ENCODE assay signal across 18 cellular contexts in genomic region chr10:59587756-59588140, GRCh38.
"Had no signal": no experiment of that assay in that cellular context is flagged by ENCODE, and none has a peak within 500 bp of the region (broad histone marks: within the 10 kb centered on the region; RNA-seq: fewer than 3 reads in every experiment).

No MANE protein-coding gene starts in this region.

- H3K27ac Mint-ChIP-seq: dendritic cell treated with granulocyte-macrophage colony-stimulating factor and Interleukin-4, amounts not matched to agents 40 ng/mL and 50 ng/mL, for 4 days; effector memory CD8-positive, alpha-beta T cell; natural killer cell treated with Interleukin-12 subunit alpha and Interleukin-12 subunit beta and Interleukin-15 and Interleukin-18, amount 100 ng/mL, for 72 hours; neural progenitor cell had no signal

- H3K27ac ChIP-seq: gastrocnemius medialis, heart right ventricle, left lung, lower lobe of right lung, neural progenitor cell, ovary, right atrium auricular region, suprapubic skin, tibial nerve had no signal

- H3K4me1 Mint-ChIP-seq: neural progenitor cell had no signal

- H3K9me3 ChIP-seq: gastrocnemius medialis, heart right ventricle, left lung, lower lobe of right lung, ovary, right atrium auricular region, suprapubic skin, tibial nerve had no signal

- H3K9ac ChIP-seq: neural progenitor cell had no signal

- H3K36me3 ChIP-seq: gastrocnemius medialis, heart right ventricle, left lung, lower lobe of right lung, neural progenitor cell, ovary, right atrium auricular region, suprapubic skin, tibial nerve had no signal

- H3K27me3 ChIP-seq: gastrocnemius medialis, heart right ventricle, left lung, neural progenitor cell, ovary, right atrium auricular region, suprapubic skin, tibial nerve had no signal

- H3K36me3 Mint-ChIP-seq: natural killer cell treated with Interleukin-12 subunit alpha and Interleukin-12 subunit beta and Interleukin-15 and Interleukin-18, amount 100 ng/mL, for 72 hours; neural progenitor cell had no signal

- H3K4me3 Mint-ChIP-seq: dendritic cell treated with granulocyte-macrophage colony-stimulating factor and Interleukin-4, amounts not matched to agents 40 ng/mL and 50 ng/mL, for 4 days; effector memory CD8-positive, alpha-beta T cell; natural killer cell treated with Interleukin-12 subunit alpha and Interleukin-12 subunit beta and Interleukin-15 and Interleukin-18, amount 100 ng/mL, for 72 hours; neural progenitor cell had no signal

- H3K4me3 ChIP-seq: gastrocnemius medialis, heart right ventricle, left lung, lower lobe of right lung, neural progenitor cell, ovary, right atrium auricular region, suprapubic skin, tibial nerve had no signal

- DNase-seq: effector memory CD8-positive, alpha-beta T cell; gastrocnemius medialis; heart right ventricle; hypothalamus; left lung; lower lobe of right lung; mesenchymal stem cell; midbrain; ovary; small intestine; stimulated activated CD4-positive, alpha-beta T cell treated with anti-CD3 and anti-CD28 coated beads, Interleukin-12 subunit alpha, Interleukin-12 subunit beta, amount 100 ng/mL, for 4 hours; stimulated activated naive CD8-positive, alpha-beta T cell treated with anti-CD3 and anti-CD28 coated beads, Interleukin-15, Interleukin-2, amounts not matched to agents 100 U/mL and 50 U/mL, for 24 hours had no signal

- ATAC-seq: effector memory CD8-positive, alpha-beta T cell; gastrocnemius medialis; heart right ventricle; left lung; lower lobe of right lung; stimulated activated naive CD8-positive, alpha-beta T cell treated with anti-CD3 and anti-CD28 coated beads, Interleukin-15, Interleukin-2, amounts not matched to agents 100 U/mL and 50 U/mL, for 24 hours had no signal

- H3K4me1 ChIP-seq: gastrocnemius medialis, left lung, lower lobe of right lung, neural progenitor cell, right atrium auricular region, tibial nerve had no signal

- H3K9me3 Mint-ChIP-seq: dendritic cell treated with granulocyte-macrophage colony-stimulating factor and Interleukin-4, amounts not matched to agents 40 ng/mL and 50 ng/mL, for 4 days; effector memory CD8-positive, alpha-beta T cell; natural killer cell treated with Interleukin-12 subunit alpha and Interleukin-12 subunit beta and Interleukin-15 and Interleukin-18, amount 100 ng/mL, for 72 hours had no signal

- H2AFZ ChIP-seq: neural progenitor cell had no signal

- H3K4me2 ChIP-seq: neural progenitor cell had no signal
